1 cellular context compared by ENCODE assay signal in genomic region chr2:66017763-66018162, GRCh38.
TF ChIP-seq lines count a peak whose summit lies in the region.

No MANE protein-coding gene starts in this region.

TF ChIP-seq in GM23338, 12 proteins besides CTCF, POLR2A, EP300 and RAD21 (continued from another document):
- TF ChIP-seq, protein P1, sequence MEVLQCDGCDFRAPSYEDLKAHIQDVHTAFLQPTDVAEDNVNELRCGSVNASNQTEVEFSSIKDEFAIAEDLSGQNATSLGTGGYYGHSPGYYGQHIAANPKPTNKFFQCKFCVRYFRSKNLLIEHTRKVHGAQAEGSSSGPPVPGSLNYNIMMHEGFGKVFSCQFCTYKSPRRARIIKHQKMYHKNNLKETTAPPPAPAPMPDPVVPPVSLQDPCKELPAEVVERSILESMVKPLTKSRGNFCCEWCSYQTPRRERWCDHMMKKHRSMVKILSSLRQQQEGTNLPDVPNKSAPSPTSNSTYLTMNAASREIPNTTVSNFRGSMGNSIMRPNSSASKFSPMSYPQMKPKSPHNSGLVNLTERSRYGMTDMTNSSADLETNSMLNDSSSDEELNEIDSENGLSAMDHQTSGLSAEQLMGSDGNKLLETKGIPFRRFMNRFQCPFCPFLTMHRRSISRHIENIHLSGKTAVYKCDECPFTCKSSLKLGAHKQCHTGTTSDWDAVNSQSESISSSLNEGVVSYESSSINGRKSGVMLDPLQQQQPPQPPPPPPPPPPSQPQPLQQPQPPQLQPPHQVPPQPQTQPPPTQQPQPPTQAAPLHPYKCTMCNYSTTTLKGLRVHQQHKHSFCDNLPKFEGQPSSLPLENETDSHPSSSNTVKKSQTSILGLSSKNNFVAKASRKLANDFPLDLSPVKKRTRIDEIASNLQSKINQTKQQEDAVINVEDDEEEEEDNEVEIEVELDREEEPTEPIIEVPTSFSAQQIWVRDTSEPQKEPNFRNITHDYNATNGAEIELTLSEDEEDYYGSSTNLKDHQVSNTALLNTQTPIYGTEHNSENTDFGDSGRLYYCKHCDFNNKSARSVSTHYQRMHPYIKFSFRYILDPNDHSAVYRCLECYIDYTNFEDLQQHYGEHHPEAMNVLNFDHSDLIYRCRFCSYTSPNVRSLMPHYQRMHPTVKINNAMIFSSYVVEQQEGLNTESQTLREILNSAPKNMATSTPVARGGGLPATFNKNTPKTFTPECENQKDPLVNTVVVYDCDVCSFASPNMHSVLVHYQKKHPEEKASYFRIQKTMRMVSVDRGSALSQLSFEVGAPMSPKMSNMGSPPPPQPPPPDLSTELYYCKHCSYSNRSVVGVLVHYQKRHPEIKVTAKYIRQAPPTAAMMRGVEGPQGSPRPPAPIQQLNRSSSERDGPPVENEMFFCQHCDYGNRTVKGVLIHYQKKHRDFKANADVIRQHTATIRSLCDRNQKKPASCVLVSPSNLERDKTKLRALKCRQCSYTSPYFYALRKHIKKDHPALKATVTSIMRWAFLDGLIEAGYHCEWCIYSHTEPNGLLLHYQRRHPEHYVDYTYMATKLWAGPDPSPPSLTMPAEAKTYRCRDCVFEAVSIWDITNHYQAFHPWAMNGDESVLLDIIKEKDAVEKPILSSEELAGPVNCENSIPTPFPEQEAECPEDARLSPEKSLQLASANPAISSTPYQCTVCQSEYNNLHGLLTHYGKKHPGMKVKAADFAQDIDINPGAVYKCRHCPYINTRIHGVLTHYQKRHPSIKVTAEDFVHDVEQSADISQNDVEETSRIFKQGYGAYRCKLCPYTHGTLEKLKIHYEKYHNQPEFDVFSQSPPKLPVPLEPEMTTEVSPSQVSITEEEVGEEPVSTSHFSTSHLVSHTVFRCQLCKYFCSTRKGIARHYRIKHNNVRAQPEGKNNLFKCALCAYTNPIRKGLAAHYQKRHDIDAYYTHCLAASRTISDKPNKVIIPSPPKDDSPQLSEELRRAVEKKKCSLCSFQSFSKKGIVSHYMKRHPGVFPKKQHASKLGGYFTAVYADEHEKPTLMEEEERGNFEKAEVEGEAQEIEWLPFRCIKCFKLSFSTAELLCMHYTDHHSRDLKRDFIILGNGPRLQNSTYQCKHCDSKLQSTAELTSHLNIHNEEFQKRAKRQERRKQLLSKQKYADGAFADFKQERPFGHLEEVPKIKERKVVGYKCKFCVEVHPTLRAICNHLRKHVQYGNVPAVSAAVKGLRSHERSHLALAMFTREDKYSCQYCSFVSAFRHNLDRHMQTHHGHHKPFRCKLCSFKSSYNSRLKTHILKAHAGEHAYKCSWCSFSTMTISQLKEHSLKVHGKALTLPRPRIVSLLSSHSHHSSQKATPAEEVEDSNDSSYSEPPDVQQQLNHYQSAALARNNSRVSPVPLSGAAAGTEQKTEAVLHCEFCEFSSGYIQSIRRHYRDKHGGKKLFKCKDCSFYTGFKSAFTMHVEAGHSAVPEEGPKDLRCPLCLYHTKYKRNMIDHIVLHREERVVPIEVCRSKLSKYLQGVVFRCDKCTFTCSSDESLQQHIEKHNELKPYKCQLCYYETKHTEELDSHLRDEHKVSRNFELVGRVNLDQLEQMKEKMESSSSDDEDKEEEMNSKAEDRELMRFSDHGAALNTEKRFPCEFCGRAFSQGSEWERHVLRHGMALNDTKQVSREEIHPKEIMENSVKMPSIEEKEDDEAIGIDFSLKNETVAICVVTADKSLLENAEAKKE (CRISPR knock-in tag; IDR thresholded peaks at IDR 0.05) = no peak
- TF ChIP-seq CREB1 (CRISPR knock-in tag; IDR thresholded peaks at IDR 0.05; ENCODE audit: low read depth) (no peak), NANOG (IDR thresholded peaks at IDR 0.05; ENCODE audit: borderline replicate concordance) (no peak), EZH2phosphoT487 (IDR thresholded peaks at IDR 0.05; ENCODE audit: unreplicated experiment) (no peak), REST (IDR thresholded peaks at IDR 0.05; ENCODE audit: unreplicated experiment) (no peak), STAT1 (IDR thresholded peaks at IDR 0.05; ENCODE audit: unreplicated experiment) (no peak), POLR2AphosphoS5 (IDR thresholded peaks at IDR 0.05; ENCODE audit: low read depth) (no peak)
TF ChIP-seq in GM23338: peak in this region for 0.
